In genomic region chr20:64256282-64256947, GRCh38 we compare ENCODE assay signal across 8 cellular contexts. TPM values are rescaled to one million over a fixed set of nuclear protein-coding genes. Genes with fewer than 3 reads are reported as not detected.
DNase-seq lines count a peak whose midpoint lies in the region; ATAC-seq and TF ChIP-seq lines count a peak whose summit lies in the region.

No MANE protein-coding gene starts in this region.

- H3K27me3 Mint-ChIP-seq in progenitor cell of endocrine pancreas, result no peaks in the 10 kb centered on the region

- 0 out of 2 replicates have a peak, but pooled peaks cover 9% of the 10 kb centered on the region for H3K27me3 ChIP-seq in SJCRH30
- H3K27me3 ChIP-seq in fibroblast of lung (ENCODE audit: control insufficient read depth, insufficient read depth, low read length), result no peaks in the 10 kb centered on the region

- H3K36me3 Mint-ChIP-seq in progenitor cell of endocrine pancreas (ENCODE audit: insufficient read depth), result peaks cover 2% of the 10 kb centered on the region

- H2AFZ ChIP-seq in fibroblast of lung (ENCODE audit: low read length), result peak overlapping the region; percentile 16

- peaks cover 30% of the 10 kb centered on the region for H3K4me1 Mint-ChIP-seq in progenitor cell of endocrine pancreas (ENCODE audit: low read depth)

- ATAC-seq in GM21619 (IDR thresholded peaks at IDR 0.05; ENCODE audit: unreplicated experiment), result no peak

- H3K4me3 Mint-ChIP-seq in progenitor cell of endocrine pancreas (ENCODE audit: low read depth), result peak overlapping the region; percentile 96

- peak overlapping the region; percentile 82 for H3K9ac ChIP-seq in fibroblast of lung (ENCODE audit: insufficient read depth, low read length)

- no peak for DNase-seq in SJCRH30
- peak in 1 of 2 donors; percentile 12 for DNase-seq in fibroblast of lung (ENCODE audit: low read depth in 2 of 2)
- DNase-seq in progenitor cell of endocrine pancreas (ENCODE audit: low spot score, unreplicated experiment), result no peak
- no peak for DNase-seq in glomerular visceral epithelial cell (ENCODE audit: extremely low spot score)
- no peak for DNase-seq in AML-193 (lab: John Stamatoyannopoulos, UW)
- no peak for DNase-seq in occipital lobe (lab: John Stamatoyannopoulos, UW)

- H3K36me3 ChIP-seq in SJCRH30 (no peaks in the 10 kb centered on the region), fibroblast of lung (ENCODE audit: control insufficient read depth, insufficient read depth, low read length) (no peaks in the 10 kb centered on the region)

- no peaks in the 10 kb centered on the region for H3K9me3 ChIP-seq in SJCRH30 (replicated peaks)
- no peaks in the 10 kb centered on the region for H3K9me3 ChIP-seq in fibroblast of lung (ENCODE audit: control insufficient read depth, insufficient read depth, low read depth, low read length)

- H4K20me1 ChIP-seq in fibroblast of lung (ENCODE audit: control insufficient read depth, extremely low read depth, insufficient read depth, low read length), result no peaks in the 10 kb centered on the region

- H3K4me3 ChIP-seq in GM08714 (ENCODE audit: low read length) (peak overlapping the region; percentile 95), SJCRH30 (peak overlapping the region; percentile 66), fibroblast of lung (replicated peaks in 1 of 4; ENCODE audit: control extremely low read depth in 1 of 4, insufficient read depth in 1 of 4, low read depth in 3 of 4, low read length in 4 of 4) (peak overlapping the region; percentile 73 to 93 (median 91))

- peaks cover 7% of the 10 kb centered on the region for H3K79me2 ChIP-seq in fibroblast of lung (ENCODE audit: control insufficient read depth, insufficient read depth, low read length)

- H3K9me3 Mint-ChIP-seq in progenitor cell of endocrine pancreas (ENCODE audit: low read depth), result no peaks in the 10 kb centered on the region

- H3K4me1 ChIP-seq in SJCRH30, result no peaks in the 10 kb centered on the region
- peaks cover 4% of the 10 kb centered on the region for H3K4me1 ChIP-seq in fibroblast of lung (ENCODE audit: control insufficient read depth, extremely low read depth, insufficient read depth, low read length)

- H3K4me2 ChIP-seq in fibroblast of lung (ENCODE audit: extremely low read depth, insufficient read depth, low read length), result peak overlapping the region; percentile 94

- peak overlapping the region; percentile 97 for H3K27ac Mint-ChIP-seq in progenitor cell of endocrine pancreas

- H3K27ac ChIP-seq in SJCRH30 (no peak overlapping the region), fibroblast of lung (ENCODE audit: insufficient read depth, low read length) (peak overlapping the region; percentile 68)

- TF ChIP-seq CTCF in fibroblast of lung (conservative IDR thresholded peaks at IDR 0.05 in 1 of 2, IDR thresholded peaks at IDR 0.05 in 1 of 2; ENCODE audit: low read depth in 1 of 2, low read length in 2 of 2) (no peak), progenitor cell of endocrine pancreas (IDR thresholded peaks at IDR 0.05; ENCODE audit: unreplicated experiment) (no peak)

RNA-seq across cellular contexts. Expression of gene PCMTD2, which starts 0.9 kb away (rescaled TPM):
- 24.2 and 31.0 TPM in 2 replicates for total RNA-seq in SJCRH30 (2014; rRNA removed; shearing (Covaris generic))
- total RNA-seq in fibroblast of lung (39.5 and 68.8 TPM in 2 replicates), progenitor cell of endocrine pancreas (102 and 106 TPM in 2 replicates), occipital lobe (129 TPM)
- polyA plus RNA-seq in fibroblast of lung, result 28.8 and 42.9 TPM in 2 replicates
- 18.3 and 23.2 TPM in 2 replicates for polyA plus RNA-seq in fibroblast of lung (2012)
- polyA minus RNA-seq in fibroblast of lung (ENCODE audit: low replicate concordance), result 2.6 and 8.7 TPM in 2 replicates
